Comparison of ENCODE assay signal across 2 cellular contexts in genomic region chr17:74389094-74389753, GRCh38.
TF ChIP-seq lines count a peak whose summit lies in the region.

No MANE protein-coding gene starts in this region.

TF ChIP-seq in A549, 52 proteins besides CTCF, POLR2A, EP300 and RAD21:
- TF ChIP-seq TP53 (CRISPR knock-in tag; IDR thresholded peaks at IDR 0.05) (no peak), CBX2 (IDR thresholded peaks at IDR 0.05; ENCODE audit: borderline replicate concordance, low read depth) (no peak), ELK1 (IDR thresholded peaks at IDR 0.05; ENCODE audit: low read depth, low read length) (no peak), FOSB (CRISPR knock-in tag; IDR thresholded peaks at IDR 0.05) (no peak), CHD4 (IDR thresholded peaks at IDR 0.05; ENCODE audit: borderline replicate concordance) (no peak), RARB (CRISPR knock-in tag; IDR thresholded peaks at IDR 0.05) (no peak), JUNB (IDR thresholded peaks at IDR 0.05) (no peak), BHLHE40 (IDR thresholded peaks at IDR 0.05; ENCODE audit: low read depth, low read length) (no peak), E2F6 (IDR thresholded peaks at IDR 0.05; ENCODE audit: borderline replicate concordance, low read depth) (no peak), MYC (IDR thresholded peaks at IDR 0.05; ENCODE audit: borderline replicate concordance, low read length) (no peak), HES2 (IDR thresholded peaks at IDR 0.05) (no peak), ZFP36 (IDR thresholded peaks at IDR 0.05; ENCODE audit: borderline replicate concordance, partially characterized antibody) (no peak)
TF ChIP-seq in A549: peak in this region for 0.

TF ChIP-seq in GM12878, 131 proteins besides CTCF, POLR2A, EP300 and RAD21:
- no peak for TF ChIP-seq SREBF2 (IDR thresholded peaks at IDR 0.05; ENCODE audit: low read length)
- TF ChIP-seq IKZF1 (conservative IDR thresholded peaks at IDR 0.05): no peak
- no peak for TF ChIP-seq RB1 (IDR thresholded peaks at IDR 0.05; ENCODE audit: borderline replicate concordance)
- no peak for TF ChIP-seq SREBF1 (IDR thresholded peaks at IDR 0.05; ENCODE audit: low read length)
- TF ChIP-seq E2F8 (IDR thresholded peaks at IDR 0.05; ENCODE audit: low read depth, partially characterized antibody): no peak
- no peak for TF ChIP-seq REST (IDR thresholded peaks at IDR 0.05; ENCODE audit: low read depth, low read length)
- no peak for TF ChIP-seq ATF7 (IDR thresholded peaks at IDR 0.05; ENCODE audit: low read depth)
- no peak for TF ChIP-seq PRDM15 (CRISPR knock-in tag; IDR thresholded peaks at IDR 0.05)
- no peak for TF ChIP-seq MEF2A (IDR thresholded peaks at IDR 0.05; ENCODE audit: insufficient read depth, low read depth, low read length)
